ENCODE assay signal across 8 cellular contexts in the genomic region with DNA sequence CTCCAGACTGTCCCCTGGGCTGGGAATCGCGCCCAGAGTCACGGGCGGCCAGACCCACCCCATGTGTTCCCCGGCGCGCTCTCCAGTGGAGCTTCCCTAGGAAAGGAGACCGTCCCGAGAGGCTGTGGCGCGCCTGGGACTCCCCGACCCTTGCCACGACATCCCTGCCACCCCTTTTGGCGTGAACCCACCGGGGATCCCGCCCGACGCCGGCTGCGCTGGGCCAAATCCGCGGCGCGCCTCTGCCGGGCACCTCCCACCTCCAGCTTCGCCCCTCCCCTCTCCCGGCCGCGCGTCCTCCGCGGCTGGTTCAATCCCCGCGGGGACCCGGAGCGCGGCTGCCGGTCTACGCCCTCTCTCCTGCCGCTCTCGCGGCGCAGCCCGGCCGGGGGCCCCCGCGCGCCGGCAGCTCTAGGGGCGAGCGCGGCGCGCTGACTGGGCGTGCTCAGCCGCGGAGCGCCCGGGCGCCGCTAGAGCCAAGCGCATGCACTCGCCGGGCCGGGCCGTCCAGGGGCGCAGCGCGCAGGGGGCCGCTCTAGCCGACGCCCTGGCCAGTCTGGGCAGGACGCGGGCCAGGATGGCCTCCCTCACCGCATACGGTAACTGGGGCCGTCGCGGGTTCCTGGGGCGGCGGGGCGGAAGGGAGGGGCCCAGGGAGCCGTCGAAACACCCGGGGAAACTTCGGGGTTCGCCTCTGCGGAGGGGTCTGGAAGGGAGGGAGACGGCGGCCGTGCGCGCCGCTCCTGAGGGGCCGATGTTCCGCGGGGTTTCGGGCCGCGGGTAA.
DNase-seq lines count a peak whose midpoint lies in the region; TF ChIP-seq lines count a peak whose summit lies in the region.

No MANE protein-coding gene starts in this region.

- intact Hi-C loops in CD14-positive monocyte (cut with micrococcal nuclease), result no loop called here

- H3K9me3 Mint-ChIP-seq in CD14-positive monocyte (peaks cover 0 to 9% (median 1%) of the 10 kb centered on the region in 7 donors), osteocyte (ENCODE audit: unreplicated experiment) (no peaks in the 10 kb centered on the region)

- DNase-seq in CD14-positive monocyte (ENCODE audit: low spot score), result no peak
- DNase-seq in NCI-H1930 (lab: John Stamatoyannopoulos, UW), result peak; percentile 35 to 58
- peak; percentile 17 for DNase-seq in fibroblast of mammary gland (ENCODE audit: low read depth)
- no peak for DNase-seq in osteocyte (ENCODE audit: extremely low spot score, unreplicated experiment)
- no peak for DNase-seq in activated gamma-delta T cell treated with Interleukin-2 at 50 U/mL for 16 hours
- no peak for DNase-seq in NCI-H2107 treated with DMSO at 0.1 percent for 48 hours (lab: John Stamatoyannopoulos, UW; ENCODE audit: unreplicated experiment)
- DNase-seq in stimulated activated CD4-positive, alpha-beta T cell treated with anti-CD3 and anti-CD28 coated beads, Interleukin-2, amount 100 ng/mL, for 48 hours, result no peak
- no peak for DNase-seq in GM20000 (ENCODE audit: low spot score)

- TF ChIP-seq CTCF in CD14-positive monocyte (IDR thresholded peaks at IDR 0.05) (no peak), fibroblast of mammary gland (conservative IDR thresholded peaks at IDR 0.05; ENCODE audit: control insufficient read depth, insufficient read depth, low read depth, low read length) (no peak), osteocyte (IDR thresholded peaks at IDR 0.05) (no peak), GM20000 (IDR thresholded peaks at IDR 0.05; ENCODE audit: extremely low read depth, missing control alignments) (no peak)

- peak overlapping the region; percentile 51 for H3K4me3 ChIP-seq in fibroblast of mammary gland (ENCODE audit: control insufficient read depth, low read depth, low read length)

- H3K27ac Mint-ChIP-seq in CD14-positive monocyte (no peak overlapping the region), osteocyte (ENCODE audit: unreplicated experiment) (no peak overlapping the region)

- H3K4me1 Mint-ChIP-seq in CD14-positive monocyte, result peaks cover 8% of the 10 kb centered on the region
- peaks cover 3% of the 10 kb centered on the region for H3K4me1 Mint-ChIP-seq in osteocyte (ENCODE audit: unreplicated experiment)

- H3K36me3 Mint-ChIP-seq in CD14-positive monocyte (peaks cover 0 to 4% of the 10 kb centered on the region in 2 donors), osteocyte (ENCODE audit: unreplicated experiment) (no peaks in the 10 kb centered on the region)

- H3K27me3 Mint-ChIP-seq in CD14-positive monocyte (ENCODE audit: low read depth in 3 of 3) (peaks cover 61 to 77% (median 68%) of the 10 kb centered on the region in 3 donors), osteocyte (ENCODE audit: unreplicated experiment) (peaks cover 61% of the 10 kb centered on the region)

- H3K4me3 Mint-ChIP-seq in CD14-positive monocyte (peak overlapping the region; percentile 42 to 77), osteocyte (ENCODE audit: unreplicated experiment) (peak overlapping the region; percentile 64)

Comparison
In these comparisons a context has a peak if more than half of its experiments do, and no peak if none do; other contexts are left out.
1. DNase-seq: peak in NCI-H1930 (2 of 2) and fibroblast of mammary gland (single experiment); none in CD14-positive monocyte (single experiment), osteocyte (single experiment), activated gamma-delta T cell treated with Interleukin-2 at 50 U/mL for 16 hours (single experiment), NCI-H2107 treated with DMSO at 0.1 percent for 48 hours (single experiment), stimulated activated CD4-positive, alpha-beta T cell treated with anti-CD3 and anti-CD28 coated beads, Interleukin-2, amount 100 ng/mL, for 48 hours (0 of 2) and GM20000 (single experiment).